13 cellular contexts compared by ENCODE assay signal in the genomic region with DNA sequence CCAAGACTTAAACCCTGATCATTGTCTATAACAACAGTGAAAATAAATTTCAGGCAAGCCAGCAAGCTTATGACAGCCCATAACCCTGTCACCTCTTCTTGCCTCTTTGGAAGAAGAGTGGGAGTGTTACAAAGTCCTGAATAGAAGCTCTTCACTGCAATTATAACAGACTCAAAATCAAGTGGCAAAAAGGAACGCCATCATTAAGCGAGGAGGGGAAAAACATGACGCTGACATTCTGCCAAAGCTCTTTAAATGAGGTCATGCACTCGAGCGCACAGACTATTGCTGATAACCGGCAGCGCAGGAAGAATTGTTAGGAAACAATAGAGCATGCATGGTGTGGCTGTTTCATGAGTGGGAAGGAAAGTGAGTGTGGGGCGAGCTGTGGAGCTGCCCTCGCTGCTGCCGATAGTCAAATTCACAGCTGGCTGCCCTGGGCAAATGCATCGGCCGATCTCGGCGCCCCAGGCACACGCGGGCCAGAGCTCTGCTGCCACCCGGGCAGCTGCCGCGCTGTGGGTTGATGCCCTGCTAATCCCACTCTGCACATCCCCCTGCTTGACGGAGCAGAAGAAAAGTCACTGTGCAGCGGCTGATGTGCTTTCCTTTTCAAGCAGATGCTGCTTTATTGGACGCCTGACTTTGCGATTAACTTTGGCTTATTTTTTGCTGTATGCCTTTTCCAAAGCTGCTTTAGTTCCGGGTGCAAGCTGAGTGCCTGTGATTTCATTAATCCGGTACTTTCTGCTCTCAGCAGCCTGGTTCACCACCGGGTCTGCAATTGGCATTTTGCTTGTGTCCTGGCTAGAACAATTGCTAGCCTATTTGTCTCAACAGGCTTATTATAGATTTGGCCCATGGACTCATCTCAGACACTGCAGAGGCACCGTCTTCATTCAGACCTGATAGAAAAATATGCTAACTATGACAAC.
DNase-seq lines count a peak whose midpoint lies in the region; ATAC-seq and TF ChIP-seq lines count a peak whose summit lies in the region.
"Had no signal": no experiment of that assay in that cellular context is flagged by ENCODE, and none has a peak within 500 bp of the region (broad histone marks: within the 10 kb centered on the region; RNA-seq: fewer than 3 reads in every experiment).

No MANE protein-coding gene starts in this region.

- no peak overlapping the region for H3K4me3 Mint-ChIP-seq in Caco-2 (ENCODE audit: unreplicated experiment)
- H3K4me3 Mint-ChIP-seq: activated CD4-positive, alpha-beta T cell treated with anti-CD3 and anti-CD28 coated beads, Interleukin-2, amount 10 ng/mL, durations not matched to agents 24 days and 14 days; activated naive CD8-positive, alpha-beta T cell had no signal

- DNase-seq in EL (peak; percentile 10), NCI-H345 treated with DMSO at 0.1 percent for 48 hours (lab: John Stamatoyannopoulos, UW; ENCODE audit: unreplicated experiment) (peak; percentile 29), dermis blood vessel endothelial cell (peak; percentile 62), pons (ENCODE audit: low spot score) (peak; percentile 14), colonic mucosa (no peak), Caco-2 (no peak), mucosa of gallbladder (ENCODE audit: low spot score) (no peak)
- DNase-seq: activated CD4-positive, alpha-beta T cell treated with anti-CD3 and anti-CD28 coated beads, Interleukin-2, amount 10 ng/mL, durations not matched to agents 24 days and 14 days; H7; tibial artery had no signal

- no peaks in the 10 kb centered on the region for H3K27me3 ChIP-seq in colonic mucosa
- H3K27me3 ChIP-seq in Caco-2 (replicated peaks; ENCODE audit: control insufficient read depth, insufficient read depth, low read length), result no peaks in the 10 kb centered on the region
- H3K27me3 ChIP-seq: tibial artery had no signal

- H3K9me3 ChIP-seq in colonic mucosa, result no peaks in the 10 kb centered on the region
- H3K9me3 ChIP-seq in Caco-2, result no peaks in the 10 kb centered on the region
- H3K9me3 ChIP-seq: tibial artery had no signal

- ATAC-seq in HG02571 (IDR thresholded peaks at IDR 0.05; ENCODE audit: unreplicated experiment), result no peak
- ATAC-seq: Panc1 had no signal

- H3K4me1 ChIP-seq in colonic mucosa (no peaks in the 10 kb centered on the region), Caco-2 (no peaks in the 10 kb centered on the region)
- H3K4me1 ChIP-seq: tibial artery had no signal

- no peak overlapping the region for H3K9ac ChIP-seq in colonic mucosa (ENCODE audit: low read depth in 2 of 2, low read length in 2 of 2)

- intact Hi-C loops in colonic mucosa (cut with DNase I) (no loop called here), Caco-2 (cut with micrococcal nuclease; ENCODE audit: unreplicated experiment) (no loop called here)

- H3K27ac ChIP-seq in colonic mucosa, result no peak overlapping the region
- H3K27ac ChIP-seq: tibial artery had no signal

- no peak for TF ChIP-seq CTCF in colonic mucosa (IDR thresholded peaks at IDR 0.05)
- TF ChIP-seq CTCF in Caco-2 (IDR thresholded peaks at IDR 0.05; ENCODE audit: insufficient read depth in 1 of 2, low read depth in 1 of 2, low read length in 1 of 2, severe bottlenecking in 1 of 2, unreplicated experiment in 1 of 2), result no peak

- no peak overlapping the region for H3K4me3 ChIP-seq in colonic mucosa
- H3K4me3 ChIP-seq in Caco-2 (ENCODE audit: low read depth, low read length), result no peak overlapping the region
- H3K4me3 ChIP-seq: tibial artery had no signal

- H3K27me3 Mint-ChIP-seq in Caco-2 (ENCODE audit: insufficient read depth, unreplicated experiment), result peaks cover 12% of the 10 kb centered on the region

- no peaks in the 10 kb centered on the region for H3K36me3 ChIP-seq in colonic mucosa
- H3K36me3 ChIP-seq in Caco-2 (ENCODE audit: control insufficient read depth, insufficient read depth, low read length), result no peaks in the 10 kb centered on the region
- H3K36me3 ChIP-seq: tibial artery had no signal

- no peak overlapping the region for H3K27ac Mint-ChIP-seq in Caco-2 (ENCODE audit: unreplicated experiment)
- H3K27ac Mint-ChIP-seq: activated CD4-positive, alpha-beta T cell treated with anti-CD3 and anti-CD28 coated beads, Interleukin-2, amount 10 ng/mL, durations not matched to agents 24 days and 14 days; activated naive CD8-positive, alpha-beta T cell had no signal

- no peaks in the 10 kb centered on the region for H3K4me1 Mint-ChIP-seq in Caco-2 (ENCODE audit: low read depth, unreplicated experiment)
- H3K4me1 Mint-ChIP-seq: activated CD4-positive, alpha-beta T cell treated with anti-CD3 and anti-CD28 coated beads, Interleukin-2, amount 10 ng/mL, durations not matched to agents 24 days and 14 days had no signal

- CTCF ChIA-PET in Caco-2 (lab: Charles Lee), result no interaction called here

- no peaks in the 10 kb centered on the region for H3K9me3 Mint-ChIP-seq in Caco-2 (ENCODE audit: unreplicated experiment)
- H3K9me3 Mint-ChIP-seq: activated CD4-positive, alpha-beta T cell treated with anti-CD3 and anti-CD28 coated beads, Interleukin-2, amount 10 ng/mL, durations not matched to agents 24 days and 14 days had no signal

- BruUV-seq in Caco-2 (replicated peaks; lab: Mats Ljungman, UMichigan), result no TSS peak

- H3K36me3 Mint-ChIP-seq in Caco-2 (ENCODE audit: insufficient read depth, unreplicated experiment), result no peaks in the 10 kb centered on the region
- H3K36me3 Mint-ChIP-seq: activated naive CD8-positive, alpha-beta T cell had no signal

- POLR2A ChIA-PET in Caco-2 (lab: Charles Lee), result no interaction called here

Comparison
In these comparisons a context has a peak if more than half of its experiments do, and no peak if none do; other contexts are left out.
1. DNase-seq: peak in EL (single experiment), NCI-H345 treated with DMSO at 0.1 percent for 48 hours (single experiment), dermis blood vessel endothelial cell (single experiment) and pons (single experiment); none in colonic mucosa (single experiment), Caco-2 (0 of 2) and mucosa of gallbladder (single experiment).